In genomic region chr1:869499-870244, GRCh38 we compare ENCODE assay signal across 9 cellular contexts. TPM values are rescaled to one million over a fixed set of nuclear protein-coding genes. Genes with fewer than 3 reads are reported as not detected.
DNase-seq lines count a peak whose midpoint lies in the region; ATAC-seq, FAIRE-seq and TF ChIP-seq lines count a peak whose summit lies in the region.
"Had no signal": no experiment of that assay in that cellular context is flagged by ENCODE, and none has a peak within 500 bp of the region (broad histone marks: within the 10 kb centered on the region; RNA-seq: fewer than 3 reads in every experiment).

No MANE protein-coding gene starts in this region.

- WGBS in HepG2 (ENCODE audit: low lambda C conversion rate) = 22% methylated on average over 9 of the region's 55 CpGs

- no peaks in the 10 kb centered on the region for H3K36me3 ChIP-seq in HepG2 (replicated peaks in 1 of 2; ENCODE audit: control insufficient read depth in 1 of 2, insufficient read depth in 2 of 2, low read length in 2 of 2)

- intact Hi-C loops in HepG2 (cut with micrococcal nuclease; ENCODE audit: unreplicated experiment) = no loop called here

- peaks cover 9% of the 10 kb centered on the region; the same call in 1 of the 2 replicates for H3K4me1 ChIP-seq in HepG2 (ENCODE audit: insufficient read depth, low read length)

- peak overlapping the region in 1 of 3 experiments; percentile 33; a peak in 2 of 6 replicates for H3K4me3 ChIP-seq in HepG2 (replicated peaks in 1 of 3; ENCODE audit: insufficient read depth in 1 of 3, low read depth in 2 of 3, low read length in 3 of 3)

- H3K9ac ChIP-seq in HepG2 (ENCODE audit: insufficient read depth, low read depth, low read length) = no peak overlapping the region

- H3K27ac ChIP-seq in caudate nucleus (ENCODE audit: low read depth, low read length) (no peak overlapping the region), HepG2 (ENCODE audit: extremely low read length, insufficient read depth, low read length) (no peak overlapping the region)

- POLR2A ChIA-PET in HepG2 (lab: Yijun Ruan, JAX) = no interaction called here

- ATAC-seq in HepG2 = peak; percentile 94
- ATAC-seq in HG03432 (IDR thresholded peaks at IDR 0.05; ENCODE audit: unreplicated experiment) = no peak

- in situ Hi-C loops in HepG2 (cut with HindIII; ENCODE audit: extremely low pct_ligation_motif_present, low pct_unique_long_range_greater_than_20kb) = no loop called here

- H3K27me3 ChIP-seq in HepG2 (ENCODE audit: control insufficient read depth in 1 of 2, insufficient read depth in 2 of 2, low read length in 2 of 2) = peaks cover 6 to 32% of the 10 kb centered on the region in 2 experiments

- H3K9me3 ChIP-seq in HepG2 (ENCODE audit: low read length) = no peaks in the 10 kb centered on the region

- TF ChIP-seq RAD21 in HepG2 (CRISPR knock-in tag; IDR thresholded peaks at IDR 0.05) = peak; percentile 68; the same call in 1 of the 2 replicates

- TF ChIP-seq POLR2A in HepG2 (IDR thresholded peaks at IDR 0.05; ENCODE audit: insufficient read depth in 1 of 2, low read depth in 2 of 2, low read length in 2 of 2) = no peak

- TF ChIP-seq CTCF in HepG2 (CRISPR knock-in tag; IDR thresholded peaks at IDR 0.05) = peak; percentile 77

- peak overlapping the region; percentile 53 for H3K4me2 ChIP-seq in HepG2 (ENCODE audit: low read depth, low read length)

- no peak overlapping the region for H2AFZ ChIP-seq in HepG2 (ENCODE audit: low read length)

- no TSS peak for BruUV-seq in HepG2 (replicated peaks; lab: Mats Ljungman, UMichigan)

- TF ChIP-seq EP300 in HepG2 (IDR thresholded peaks at IDR 0.05; ENCODE audit: low read depth in 2 of 2, low read length in 2 of 2) (no peak), HepG2 (CRISPR knock-in tag; IDR thresholded peaks at IDR 0.05; ENCODE audit: borderline replicate concordance) (no peak)

- H3K79me2 ChIP-seq in HepG2 (ENCODE audit: insufficient read depth, low read length) = no peaks in the 10 kb centered on the region

- CTCF ChIA-PET in HepG2 (lab: Yijun Ruan, JAX; ENCODE audit: low intra/inter-chr PET ratio, low total read pairs) = interaction anchor here (1.0 kb wide), 1 partner anchor 68 kb away, joined by 3 read pairs; no protein-coding TSS in a partner anchor

- FAIRE-seq in HepG2 (lab: Jason Lieb, UNC) = no peak

- H4K20me1 ChIP-seq in HepG2 (ENCODE audit: insufficient read depth, low read length) = no peaks in the 10 kb centered on the region

- DNase-seq in NCI-H1694 treated with DMSO at 0.1 percent for 48 hours (lab: John Stamatoyannopoulos, UW) = peak; percentile 4
- DNase-seq in NCI-H1694 (lab: John Stamatoyannopoulos, UW) = no peak
- peak; percentile 72 for DNase-seq in NCI-H2196 (lab: John Stamatoyannopoulos, UW; ENCODE audit: unreplicated experiment)
- DNase-seq in activated CD4-positive, alpha-beta T cell treated with anti-CD3 and anti-CD28 coated beads for 24 hours (ENCODE audit: low read depth in 2 of 2) = peak; percentile 64 to 69
- DNase-seq in caudate nucleus (lab: John Stamatoyannopoulos, UW) = peak in 50 of 61 donors; percentile 6 to 76 (median 38)
- DNase-seq in HepG2 (ENCODE audit: low spot score) = peak; percentile 9
- peak; percentile 71 to 72 for DNase-seq in stimulated activated CD4-positive, alpha-beta T cell treated with anti-CD3 and anti-CD28 coated beads, Interleukin-4, amount 100 ng/mL, for 48 hours (ENCODE audit: low read depth in 2 of 2)

TF ChIP-seq in HepG2, 621 proteins besides CTCF, POLR2A, EP300 and RAD21 (continues in another document):
- TF ChIP-seq KDM2A (CRISPR knock-in tag; IDR thresholded peaks at IDR 0.05; ENCODE audit: borderline replicate concordance, low read depth) (peak; percentile 38; the same call in 1 of the 2 replicates), ZNF724P (CRISPR knock-in tag; IDR thresholded peaks at IDR 0.05; ENCODE audit: borderline replicate concordance) (0 out of 2 replicates have a peak, but pooled peaks have one; percentile 28), ZNF264 (CRISPR knock-in tag; IDR thresholded peaks at IDR 0.05) (no peak), MTF2 (CRISPR knock-in tag; IDR thresholded peaks at IDR 0.05; ENCODE audit: borderline replicate concordance) (peak; percentile 40; the same call in 1 of the 2 replicates), ZMYM4 (CRISPR knock-in tag; IDR thresholded peaks at IDR 0.05) (0 out of 2 replicates have a peak, but pooled peaks have one; percentile 22), ZBTB38 (CRISPR knock-in tag; IDR thresholded peaks at IDR 0.05) (peak; percentile 21; the same call in 1 of the 2 replicates), ZFY (CRISPR knock-in tag; IDR thresholded peaks at IDR 0.05) (peak; percentile 25; the same call in 1 of the 2 replicates), ZNF768 (CRISPR knock-in tag; IDR thresholded peaks at IDR 0.05) (0 out of 2 replicates have a peak, but pooled peaks have one; percentile 33), JUND (CRISPR knock-in tag; IDR thresholded peaks at IDR 0.05) (0 out of 2 replicates have a peak, but pooled peaks have one; percentile 23), SPEN (CRISPR knock-in tag; IDR thresholded peaks at IDR 0.05; ENCODE audit: low read depth) (0 out of 2 replicates have a peak, but pooled peaks have one; percentile 45), BCL3 (CRISPR knock-in tag; IDR thresholded peaks at IDR 0.05) (0 out of 2 replicates have a peak, but pooled peaks have one; percentile 43), SALL1 (CRISPR knock-in tag; IDR thresholded peaks at IDR 0.05) (peak; percentile 65), GABPB1 (CRISPR knock-in tag; IDR thresholded peaks at IDR 0.05) (peak; percentile 40; the same call in 1 of the 2 replicates), ZNF776 (CRISPR knock-in tag; IDR thresholded peaks at IDR 0.05) (peak; percentile 61; the same call in 1 of the 2 replicates)
- TF ChIP-seq, protein P1, sequence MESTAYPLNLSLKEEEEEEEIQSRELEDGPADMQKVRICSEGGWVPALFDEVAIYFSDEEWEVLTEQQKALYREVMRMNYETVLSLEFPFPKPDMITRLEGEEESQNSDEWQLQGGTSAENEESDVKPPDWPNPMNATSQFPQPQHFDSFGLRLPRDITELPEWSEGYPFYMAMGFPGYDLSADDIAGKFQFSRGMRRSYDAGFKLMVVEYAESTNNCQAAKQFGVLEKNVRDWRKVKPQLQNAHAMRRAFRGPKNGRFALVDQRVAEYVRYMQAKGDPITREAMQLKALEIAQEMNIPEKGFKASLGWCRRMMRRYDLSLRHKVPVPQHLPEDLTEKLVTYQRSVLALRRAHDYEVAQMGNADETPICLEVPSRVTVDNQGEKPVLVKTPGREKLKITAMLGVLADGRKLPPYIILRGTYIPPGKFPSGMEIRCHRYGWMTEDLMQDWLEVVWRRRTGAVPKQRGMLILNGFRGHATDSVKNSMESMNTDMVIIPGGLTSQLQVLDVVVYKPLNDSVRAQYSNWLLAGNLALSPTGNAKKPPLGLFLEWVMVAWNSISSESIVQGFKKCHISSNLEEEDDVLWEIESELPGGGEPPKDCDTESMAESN (CRISPR knock-in tag; conservative IDR thresholded peaks at IDR 0.05) = 0 out of 2 replicates have a peak, but pooled peaks have one; percentile 57

RNA-seq across cellular contexts. Expression of gene SAMD11, which starts 54.1 kb away (rescaled TPM):
- 0.11 TPM in 1 of 2 replicates, not detected in the other for total RNA-seq in HepG2 (2016; rRNA removed; fragmentation: Illumina TruSeq; extraction: Trizol)
- not detected in 2 replicates for total RNA-seq in HepG2 (2016; cell fraction: cytosol; rRNA removed; fragmentation: Illumina TruSeq; extraction: Trizol; ENCODE audit: low read depth)
- total RNA-seq in HepG2 (2016; cell fraction: insoluble cytoplasmic fraction; rRNA removed; fragmentation: Illumina TruSeq; extraction: Trizol) = 0.13 TPM in 1 of 2 replicates, not detected in the other
- total RNA-seq in HepG2 (2016; cell fraction: membrane; rRNA removed; fragmentation: Illumina TruSeq; extraction: Trizol) = not detected in 2 replicates
- total RNA-seq in HepG2 (2016; cell fraction: nucleus; rRNA removed; fragmentation: Illumina TruSeq; extraction: Trizol) = not detected in 2 replicates
- polyA plus RNA-seq in HepG2 (2011; rRNA removed) = 0.09 TPM in 1 of 2 replicates, not detected in the other
- 0.09 and 0.24 TPM in 2 replicates for polyA plus RNA-seq in HepG2 (2011; cell fraction: cytosol; rRNA removed)
- 0.10 and 0.37 TPM in 2 replicates for polyA plus RNA-seq in HepG2 (2011; cell fraction: nucleus; rRNA removed)
- not detected in 2 replicates for polyA plus RNA-seq in HepG2 (2012)
- polyA plus RNA-seq in HepG2 (2016; cell fraction: cytosol; fragmentation: Illumina TruSeq; extraction: Trizol; ENCODE audit: low read depth) = not detected in 2 replicates
- polyA plus RNA-seq in HepG2 (2016; cell fraction: insoluble cytoplasmic fraction; fragmentation: Illumina TruSeq; extraction: Trizol; ENCODE audit: low read depth) = not detected in 2 replicates
- polyA plus RNA-seq in HepG2 (2016; cell fraction: membrane; fragmentation: Illumina TruSeq; extraction: Trizol; ENCODE audit: low read depth) = not detected in 2 replicates
- not detected in 2 replicates for polyA plus RNA-seq in HepG2 (2016; cell fraction: nucleus; fragmentation: Illumina TruSeq; extraction: Trizol; ENCODE audit: insufficient read depth, low read depth)
- 19.7 TPM in 1 of 2 replicates, not detected in the other for polyA minus RNA-seq in HepG2 (2011; rRNA and poly(A)+ RNA removed; ENCODE audit: low replicate concordance)
- 0.99 and 1.4 TPM in 2 replicates for polyA minus RNA-seq in HepG2 (2011; cell fraction: cytosol; rRNA and poly(A)+ RNA removed)
- 1.2 TPM in 1 of 2 replicates, not detected in the other for polyA minus RNA-seq in HepG2 (2011; cell fraction: nucleus; rRNA and poly(A)+ RNA removed)
- total RNA-seq: mononuclear cell had no signal
